Comparison of ENCODE assay signal across 16 cellular contexts in the genomic region with DNA sequence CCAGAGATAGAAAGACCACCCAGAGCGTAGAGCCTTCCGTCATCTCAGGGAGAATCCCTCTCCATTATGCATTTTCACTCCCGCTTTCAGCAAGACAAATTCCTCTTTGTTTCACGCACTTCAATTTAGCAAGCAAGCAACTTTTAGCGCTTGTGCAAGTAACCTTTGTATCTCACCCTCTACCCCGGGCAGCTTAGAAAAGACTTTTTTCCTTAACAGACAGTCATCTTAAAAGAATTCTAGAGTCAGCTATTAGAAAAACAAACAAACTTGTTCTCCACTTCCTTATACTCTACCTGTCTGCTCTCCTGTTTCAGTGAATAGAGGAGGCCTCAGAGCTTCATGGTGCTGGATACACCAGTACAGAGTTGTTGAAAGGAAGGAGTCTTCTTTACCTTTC. TPM values are rescaled to one million over a fixed set of nuclear protein-coding genes. Genes with fewer than 3 reads are reported as not detected.
A peak's percentile ranks its signal among the peaks of the same experiment; 100 is the strongest.
DNase-seq lines count a peak whose midpoint lies in the region; ATAC-seq and TF ChIP-seq lines count a peak whose summit lies in the region.
"Had no signal": no experiment of that assay in that cellular context is flagged by ENCODE, and none has a peak within 500 bp of the region (broad histone marks: within the 10 kb centered on the region; RNA-seq: fewer than 3 reads in every experiment).

No MANE protein-coding gene starts in this region.

- intact Hi-C loops in mucosa of descending colon (cut with DNase I, micrococcal nuclease) = no loop called here
- intact Hi-C loops in ovary (cut with DNase I) = no loop called here

- peak; percentile 89 for ATAC-seq in mucosa of descending colon
- no peak for ATAC-seq in GM21360 (IDR thresholded peaks at IDR 0.05; ENCODE audit: unreplicated experiment)
- ATAC-seq: activated T-helper 17 cell treated with anti-CD3 and anti-CD28 coated beads, Interleukin-2, amount 50 U/mL, for 72 hours; effector memory CD8-positive, alpha-beta T cell; heart left ventricle; T-helper 17 cell had no signal

- no peaks in the 10 kb centered on the region for H3K27me3 ChIP-seq in ovary
- H3K27me3 ChIP-seq: ascending aorta, heart left ventricle, tibial nerve had no signal

- TF ChIP-seq POLR2A in ovary (IDR thresholded peaks at IDR 0.05) = no peak

- TF ChIP-seq EP300 in ovary (IDR thresholded peaks at IDR 0.05) = no peak

- CTCF ChIA-PET in RWPE1 (lab: Yijun Ruan, JAX) = interaction anchor here (0.7 kb wide), 1 partner anchor 350 kb away, joined by 3 read pairs; no protein-coding TSS in a partner anchor

- WGBS in ovary, 3 donors = 88 to 91% (median 88%) methylated on average over 6 of the region's 6 CpGs

- no peak for TF ChIP-seq CTCF in RWPE1 (conservative IDR thresholded peaks at IDR 0.05; ENCODE audit: low read depth)
- TF ChIP-seq CTCF in mucosa of descending colon (IDR thresholded peaks at IDR 0.05) = no peak
- TF ChIP-seq CTCF in ovary (IDR thresholded peaks at IDR 0.05) = no peak

- POLR2A ChIA-PET in RWPE1 (lab: Yijun Ruan, JAX; ENCODE audit: low non-redundant PET) = no interaction called here

- peak; percentile 91 for DNase-seq in COLO829 (ENCODE audit: low spot score)
- peak; percentile 5 for DNase-seq in RWPE1 (ENCODE audit: low spot score)
- DNase-seq in epithelial cell of prostate (ENCODE audit: low read depth, low spot score) = peak; percentile 49
- DNase-seq in mucosa of descending colon = peak in 1 of 3 donors; percentile 19
- no peak for DNase-seq in SHP77 treated with DMSO at 0.1 percent for 48 hours (lab: John Stamatoyannopoulos, UW)
- DNase-seq in NCI-H187 treated with DMSO at 0.1 percent for 48 hours (lab: John Stamatoyannopoulos, UW) = no peak
- no peak for DNase-seq in ovary
- DNase-seq: ACHN; activated CD4-positive, alpha-beta T cell treated with anti-CD3 and anti-CD28 coated beads, Interleukin-2, amount 10 ng/mL, durations not matched to agents 7 days and 5 days; effector memory CD8-positive, alpha-beta T cell; heart left ventricle; T-helper 17 cell had no signal

- no peaks in the 10 kb centered on the region for H3K9me3 ChIP-seq in mucosa of descending colon
- no peaks in the 10 kb centered on the region for H3K9me3 ChIP-seq in ovary
- H3K9me3 ChIP-seq: ascending aorta, heart left ventricle, tibial nerve had no signal

- H3K36me3 ChIP-seq in mucosa of descending colon (ENCODE audit: low read depth) = no peaks in the 10 kb centered on the region
- H3K36me3 ChIP-seq in ovary = no peaks in the 10 kb centered on the region
- H3K36me3 ChIP-seq: ascending aorta, heart left ventricle, tibial nerve had no signal

- H3K27ac ChIP-seq in RWPE1 (no peak overlapping the region), epithelial cell of prostate (peak overlapping the region; percentile 58), ovary (no peak overlapping the region)
- H3K27ac ChIP-seq: ascending aorta, heart left ventricle had no signal

- H3K4me3 ChIP-seq in mucosa of descending colon (no peak overlapping the region), ovary (no peak overlapping the region)
- H3K4me3 ChIP-seq: ascending aorta, heart left ventricle, tibial nerve had no signal

- H3K4me1 ChIP-seq in mucosa of descending colon (ENCODE audit: low read depth) (peaks cover 7% of the 10 kb centered on the region), ovary (ENCODE audit: insufficient read depth) (no peaks in the 10 kb centered on the region)
- H3K4me1 ChIP-seq: ascending aorta, heart left ventricle, tibial nerve had no signal

RNA-seq across cellular contexts. Expression of a gene that starts 12.1 kb away (rescaled TPM):
- 1 to 10 TPM; 2.6 to 5.3 (median 4.8) TPM for total RNA-seq in mucosa of descending colon
- total RNA-seq in ovary = 1 to 10 TPM; 1.5 to 4.0 (median 2.4) TPM
- polyA plus RNA-seq in ovary = 1 to 10 TPM; 1.8 to 4.0 TPM

Comparison
In these comparisons a context has a peak if more than half of its experiments do, and no peak if none do; other contexts are left out.
1. DNase-seq: peak in COLO829 (single experiment), RWPE1 (single experiment) and epithelial cell of prostate (single experiment); none in SHP77 treated with DMSO at 0.1 percent for 48 hours (single experiment), NCI-H187 treated with DMSO at 0.1 percent for 48 hours (single experiment) and ovary (0 of 5).